Comparison of ENCODE assay signal across 1 cellular context in genomic region chr6:167915139-167915538, GRCh38.
TF ChIP-seq lines count a peak whose summit lies in the region.

No MANE protein-coding gene starts in this region.

TF ChIP-seq in HepG2, 621 proteins besides CTCF, POLR2A, EP300 and RAD21:
- TF ChIP-seq SNAPC4 (CRISPR knock-in tag; IDR thresholded peaks at IDR 0.05) (no peak), RARA (CRISPR knock-in tag; IDR thresholded peaks at IDR 0.05) (no peak), RBM22 (optimal IDR thresholded peaks at IDR 0.05; ENCODE audit: low read length) (peak; percentile 89)
TF ChIP-seq in HepG2: peak in this region for 1.
